In genomic region chr4:57103051-57103450, GRCh38 we compare ENCODE assay signal across 14 cellular contexts. TPM values are rescaled to one million over a fixed set of nuclear protein-coding genes. Genes with fewer than 3 reads are reported as not detected.
A peak's percentile ranks its signal among the peaks of the same experiment; 100 is the strongest.
DNase-seq lines count a peak whose midpoint lies in the region; ATAC-seq and TF ChIP-seq lines count a peak whose summit lies in the region.
"Had no signal": no experiment of that assay in that cellular context is flagged by ENCODE, and none has a peak within 500 bp of the region (broad histone marks: within the 10 kb centered on the region; RNA-seq: fewer than 3 reads in every experiment).

No MANE protein-coding gene starts in this region.

- in situ Hi-C loops in mammary epithelial cell (cut with MboI; ENCODE audit: low sequenced_read_pairs in 2 of 2), result no loop called here

- H3K4me3 ChIP-seq in mammary epithelial cell (replicated peaks in 1 of 3; ENCODE audit: insufficient read depth in 1 of 3, low read depth in 2 of 3, low read length in 3 of 3) (no peak overlapping the region), right atrium auricular region (no peak overlapping the region), skeletal muscle tissue (ENCODE audit: low read length in 3 of 3) (no peak overlapping the region)
- H3K4me3 ChIP-seq: mucosa of descending colon had no signal

- CTCF ChIA-PET in mammary epithelial cell (lab: Charles Lee; ENCODE audit: low non-redundant PET), result no interaction called here

- no peaks in the 10 kb centered on the region for H3K36me3 ChIP-seq in mammary epithelial cell (ENCODE audit: insufficient read depth, low read length)
- no peaks in the 10 kb centered on the region for H3K36me3 ChIP-seq in right atrium auricular region
- H3K36me3 ChIP-seq in skeletal muscle tissue (ENCODE audit: control insufficient read depth in 3 of 3, insufficient read depth in 3 of 3, low read length in 3 of 3), result no peaks in the 10 kb centered on the region

- H2AFZ ChIP-seq in mammary epithelial cell (ENCODE audit: low read depth, low read length), result peak overlapping the region; percentile 9

- TF ChIP-seq CTCF in mammary epithelial cell (conservative IDR thresholded peaks at IDR 0.05 in 1 of 2, IDR thresholded peaks at IDR 0.05 in 1 of 2; ENCODE audit: extremely low read depth in 1 of 2, insufficient read depth in 1 of 2, low read depth in 1 of 2, low read length in 2 of 2) (no peak), right atrium auricular region (IDR thresholded peaks at IDR 0.05) (no peak)

- WGBS in mammary epithelial cell (ENCODE audit: low coverage, missing lambda C conversion rate), result 95% methylated on average over 4 of the region's 4 CpGs

- DNase-seq in EL, result peak; percentile 43
- no peak for DNase-seq in mammary epithelial cell
- DNase-seq in right atrium auricular region (ENCODE audit: low spot score), result no peak
- no peak for DNase-seq in stimulated activated CD4-positive, alpha-beta T cell treated with anti-CD3 and anti-CD28 coated beads, Interleukin-12 subunit alpha, Interleukin-12 subunit beta, amount 100 ng/mL, for 4 hours
- DNase-seq in RKO (ENCODE audit: low spot score), result no peak
- DNase-seq in NOMO-1 (lab: John Stamatoyannopoulos, UW; ENCODE audit: unreplicated experiment in 2 of 2), result no peak
- DNase-seq: activated B cell treated with CpG ODN at 0.5 μM for 24 hours; activated naive CD4-positive, alpha-beta T cell treated with anti-CD3 and anti-CD28 coated beads for 36 hours; CD4-positive, CD25-positive, alpha-beta regulatory T cell; mucosa of descending colon; NCI-H2029 treated with DMSO at 0.1 percent for 48 hours had no signal

- peaks cover 83% of the 10 kb centered on the region for H3K79me2 ChIP-seq in mammary epithelial cell (ENCODE audit: insufficient read depth, low read length)

- dilution Hi-C loops in mammary epithelial cell (cut with HindIII; ENCODE audit: low sequenced_read_pairs), result no loop called here

- H3K9ac ChIP-seq in mammary epithelial cell (ENCODE audit: insufficient read depth, low read length), result no peak overlapping the region
- peak overlapping the region; percentile 45 to 59 (median 57) for H3K9ac ChIP-seq in skeletal muscle tissue (ENCODE audit: low read depth in 1 of 3, low read length in 3 of 3)

- no peak for ATAC-seq in HG03571 (IDR thresholded peaks at IDR 0.05; ENCODE audit: unreplicated experiment)
- ATAC-seq: mucosa of descending colon, Panc1 had no signal

- no peak overlapping the region for H3K27ac ChIP-seq in mammary epithelial cell (ENCODE audit: insufficient read depth, low read depth, low read length)
- peak overlapping the region; percentile 71 to 94 for H3K27ac ChIP-seq in right atrium auricular region
- H3K27ac ChIP-seq in skeletal muscle tissue (ENCODE audit: low read depth, low read length), result peak overlapping the region; percentile 86

- BruUV-seq in mammary epithelial cell (replicated peaks; lab: Mats Ljungman, UMichigan), result no TSS peak

- H3K4me2 ChIP-seq in mammary epithelial cell (ENCODE audit: insufficient read depth, low read depth, low read length), result no peak overlapping the region

- H4K20me1 ChIP-seq in mammary epithelial cell (ENCODE audit: insufficient read depth, low read length), result no peaks in the 10 kb centered on the region

- no peaks in the 10 kb centered on the region for H3K27me3 ChIP-seq in mammary epithelial cell (ENCODE audit: insufficient read depth, low read length)
- no peaks in the 10 kb centered on the region for H3K27me3 ChIP-seq in right atrium auricular region
- no peaks in the 10 kb centered on the region for H3K27me3 ChIP-seq in skeletal muscle tissue (ENCODE audit: control insufficient read depth in 3 of 3, insufficient read depth in 3 of 3, low read length in 3 of 3)

- intact Hi-C loops in mammary epithelial cell (cut with micrococcal nuclease), result no loop called here

- peaks cover 18% of the 10 kb centered on the region for H3K4me1 ChIP-seq in mammary epithelial cell (ENCODE audit: insufficient read depth, low read length)
- peaks cover 0 to 63% of the 10 kb centered on the region in 2 donors for H3K4me1 ChIP-seq in right atrium auricular region
- peaks cover 17 to 23% (median 22%) of the 10 kb centered on the region in 3 donors for H3K4me1 ChIP-seq in skeletal muscle tissue (ENCODE audit: control insufficient read depth in 3 of 3, insufficient read depth in 3 of 3, low read length in 3 of 3)

- H3K9me3 ChIP-seq in mammary epithelial cell (replicated peaks; ENCODE audit: insufficient read depth, low read length), result peaks cover 7% of the 10 kb centered on the region
- no peaks in the 10 kb centered on the region for H3K9me3 ChIP-seq in right atrium auricular region
- no peaks in the 10 kb centered on the region for H3K9me3 ChIP-seq in skeletal muscle tissue (ENCODE audit: control insufficient read depth in 3 of 3, low read length in 3 of 3)
- H3K9me3 ChIP-seq: mucosa of descending colon had no signal

RNA-seq across cellular contexts. Expression of gene IGFBP7, which starts 7.1 kb away (rescaled TPM):
- total RNA-seq in mammary epithelial cell (100 to 1,000 TPM in 1 of 2 donors, 10 to 100 TPM in 1; 73.4 to 300 TPM), right atrium auricular region (100 to 1,000 TPM; 866 to 898 TPM), skeletal muscle tissue (66.8 TPM)
- 159 TPM for polyA plus RNA-seq in mammary epithelial cell
- 42.0 TPM for polyA minus RNA-seq in mammary epithelial cell
- total RNA-seq: activated B cell treated with CpG ODN at 0.5 μM for 24 hours had no signal
